In genomic region chr7:151299530-151299929, GRCh38 we compare ENCODE assay signal across 2 cellular contexts.
TF ChIP-seq lines count a peak whose summit lies in the region.

No MANE protein-coding gene starts in this region.

TF ChIP-seq in A549, 52 proteins besides CTCF, POLR2A, EP300 and RAD21:
- TF ChIP-seq USF2 (IDR thresholded peaks at IDR 0.05) (no peak), EHMT2 (IDR thresholded peaks at IDR 0.05; ENCODE audit: low read depth) (no peak), FOXS1 (CRISPR knock-in tag; IDR thresholded peaks at IDR 0.05) (no peak), SMC3 (IDR thresholded peaks at IDR 0.05) (no peak), HDAC2 (IDR thresholded peaks at IDR 0.05) (no peak)

TF ChIP-seq in K562, 482 proteins besides CTCF, POLR2A, EP300 and RAD21:
- peak; percentile 56; the same call in 1 of the 2 replicates for TF ChIP-seq IRF2 (CRISPR knock-in tag; IDR thresholded peaks at IDR 0.05)
- no peak for TF ChIP-seq RUNX1 (IDR thresholded peaks at IDR 0.05; ENCODE audit: low read depth)
- TF ChIP-seq TSC22D4 (tag; IDR thresholded peaks at IDR 0.05), result peak; percentile 46; the same call in 1 of the 2 replicates
- TF ChIP-seq ERF (CRISPR knock-in tag; IDR thresholded peaks at IDR 0.05), result no peak
- TF ChIP-seq GATAD2A (IDR thresholded peaks at IDR 0.05), result no peak
- no peak for TF ChIP-seq CBX2 (IDR thresholded peaks at IDR 0.05; ENCODE audit: insufficient read depth, low read length, poor library complexity, severe bottlenecking)
- TF ChIP-seq MYBL2 (IDR thresholded peaks at IDR 0.05; ENCODE audit: low read depth), result no peak
- TF ChIP-seq MYBL2 (CRISPR knock-in tag; IDR thresholded peaks at IDR 0.05; ENCODE audit: borderline replicate concordance), result 0 out of 2 replicates have a peak, but pooled peaks have one; percentile 59
- TF ChIP-seq ARHGAP35 (IDR thresholded peaks at IDR 0.05; ENCODE audit: partially characterized antibody), result no peak
- TF ChIP-seq ATF3 (IDR thresholded peaks at IDR 0.05), result no peak
- no peak for TF ChIP-seq ATF3 (CRISPR knock-in tag; conservative IDR thresholded peaks at IDR 0.05)
- TF ChIP-seq KDM1A (IDR thresholded peaks at IDR 0.05), result peak in 1 of 2 experiments; percentile 50; a peak in 1 of 4 replicates
- TF ChIP-seq SP2 (IDR thresholded peaks at IDR 0.05; ENCODE audit: extremely low read depth, low read depth, low read length, poor library complexity, severe bottlenecking), result no peak
- TF ChIP-seq KDM4B (IDR thresholded peaks at IDR 0.05; ENCODE audit: borderline replicate concordance in 2 of 2, low read depth in 1 of 2), result 0 out of 4 replicates have a peak, but pooled peaks of 1 of the 2 experiments have one; percentile 33
- TF ChIP-seq ZBTB9 (CRISPR knock-in tag; IDR thresholded peaks at IDR 0.05), result no peak
